Comparison of ENCODE assay signal across 17 cellular contexts in genomic region chr18:32037616-32038015, GRCh38. TPM values are rescaled to one million over a fixed set of nuclear protein-coding genes. Genes with fewer than 3 reads are reported as not detected.
DNase-seq lines count a peak whose midpoint lies in the region; ATAC-seq and TF ChIP-seq lines count a peak whose summit lies in the region.
"Had no signal": no experiment of that assay in that cellular context is flagged by ENCODE, and none has a peak within 500 bp of the region (broad histone marks: within the 10 kb centered on the region; RNA-seq: fewer than 3 reads in every experiment).

No MANE protein-coding gene starts in this region.

- TF ChIP-seq POLR2A in gastrocnemius medialis (IDR thresholded peaks at IDR 0.05): no peak

- peaks cover 86% of the 10 kb centered on the region for H3K4me1 Mint-ChIP-seq in activated CD4-positive, alpha-beta memory T cell treated with anti-CD3 and anti-CD28 coated beads for 36 hours (ENCODE audit: low read depth)
- peaks cover 78% of the 10 kb centered on the region for H3K4me1 Mint-ChIP-seq in activated CD4-positive, alpha-beta memory T cell treated with anti-CD3 and anti-CD28 coated beads, Interleukin-2, amount 10 ng/mL, durations not matched to agents 7 days and 5 days
- H3K4me1 Mint-ChIP-seq in CD4-positive, alpha-beta T cell (ENCODE audit: low read depth): peaks cover 86% of the 10 kb centered on the region
- peaks cover 79% of the 10 kb centered on the region for H3K4me1 Mint-ChIP-seq in activated T-helper 2 cell treated with anti-CD3 and anti-CD28 coated beads, Interferon-gamma antibody, Interleukin-2, Interleukin-4, amounts not matched to agents 10 μg/mL and 5 μg/mL and 100 μg/mL, durations not matched to agents 14 hours and 24 hours and 36 hours (ENCODE audit: low read depth)
- peaks cover 83% of the 10 kb centered on the region for H3K4me1 Mint-ChIP-seq in stimulated activated effector memory CD8-positive, alpha-beta T cell treated with anti-CD3 and anti-CD28 coated beads, Interleukin-12 subunit alpha, Interleukin-12 subunit beta, amount 100 ng/mL, for 72 hours

- POLR2A ChIA-PET in activated CD4-positive, alpha-beta memory T cell treated with anti-CD3 and anti-CD28 coated beads for 36 hours (lab: Charles Lee): interaction anchor here (1.2 to 3.6 kb wide), 4 partner anchors 11 to 48 kb away, joined by 3 to 27 read pairs (median 9); partner anchors contain the start of gene RNF125
- POLR2A ChIA-PET in activated CD4-positive, alpha-beta memory T cell treated with anti-CD3 and anti-CD28 coated beads, Interleukin-2, amount 10 ng/mL, durations not matched to agents 7 days and 5 days (lab: Charles Lee): interaction anchor here (0.7 to 12.9 kb wide), 5 partner anchors 11 to 54 kb away, joined by 3 to 182 read pairs (median 4); partner anchors contain the start of genes RNF125 and RNF138
- POLR2A ChIA-PET in CD4-positive, alpha-beta T cell (lab: Charles Lee): interaction anchor here (6.3 kb wide), 1 partner anchor 18 kb away, joined by 108 read pairs; the partner anchor contains the start of gene RNF125

- no peak for ATAC-seq in CD4-positive, alpha-beta T cell (ENCODE audit: poor library complexity)
- no peak for ATAC-seq in stimulated activated effector memory CD8-positive, alpha-beta T cell treated with anti-CD3 and anti-CD28 coated beads, Interleukin-12 subunit alpha, Interleukin-12 subunit beta, amount 100 ng/mL, for 72 hours
- no peak for ATAC-seq in gastrocnemius medialis
- ATAC-seq: HCT116, Panc1 had no signal

- TF ChIP-seq CTCF in CD4-positive, alpha-beta T cell (IDR thresholded peaks at IDR 0.05): no peak
- TF ChIP-seq CTCF in gastrocnemius medialis (IDR thresholded peaks at IDR 0.05 in 4 of 5, conservative IDR thresholded peaks at IDR 0.05 in 1 of 5): no peak

- H3K36me3 Mint-ChIP-seq in activated CD4-positive, alpha-beta memory T cell treated with anti-CD3 and anti-CD28 coated beads for 36 hours: peaks cover 36% of the 10 kb centered on the region
- peaks cover 89% of the 10 kb centered on the region for H3K36me3 Mint-ChIP-seq in activated CD4-positive, alpha-beta memory T cell treated with anti-CD3 and anti-CD28 coated beads, Interleukin-2, amount 10 ng/mL, durations not matched to agents 7 days and 5 days (ENCODE audit: low read depth)
- H3K36me3 Mint-ChIP-seq in CD4-positive, alpha-beta T cell (ENCODE audit: low read depth): peaks cover 96% of the 10 kb centered on the region
- H3K36me3 Mint-ChIP-seq in activated T-helper 2 cell treated with anti-CD3 and anti-CD28 coated beads, Interferon-gamma antibody, Interleukin-2, Interleukin-4, amounts not matched to agents 10 μg/mL and 5 μg/mL and 100 μg/mL, durations not matched to agents 14 hours and 24 hours and 36 hours (ENCODE audit: low read depth): peaks cover 92% of the 10 kb centered on the region
- H3K36me3 Mint-ChIP-seq in stimulated activated effector memory CD8-positive, alpha-beta T cell treated with anti-CD3 and anti-CD28 coated beads, Interleukin-12 subunit alpha, Interleukin-12 subunit beta, amount 100 ng/mL, for 72 hours: peaks cover 53% of the 10 kb centered on the region

- peaks cover 2% of the 10 kb centered on the region for H3K9me3 Mint-ChIP-seq in activated CD4-positive, alpha-beta memory T cell treated with anti-CD3 and anti-CD28 coated beads for 36 hours
- peaks cover 8% of the 10 kb centered on the region for H3K9me3 Mint-ChIP-seq in activated CD4-positive, alpha-beta memory T cell treated with anti-CD3 and anti-CD28 coated beads, Interleukin-2, amount 10 ng/mL, durations not matched to agents 7 days and 5 days
- no peaks in the 10 kb centered on the region for H3K9me3 Mint-ChIP-seq in CD4-positive, alpha-beta T cell
- peaks cover 5% of the 10 kb centered on the region for H3K9me3 Mint-ChIP-seq in activated T-helper 2 cell treated with anti-CD3 and anti-CD28 coated beads, Interferon-gamma antibody, Interleukin-2, Interleukin-4, amounts not matched to agents 10 μg/mL and 5 μg/mL and 100 μg/mL, durations not matched to agents 14 hours and 24 hours and 36 hours
- H3K9me3 Mint-ChIP-seq in stimulated activated effector memory CD8-positive, alpha-beta T cell treated with anti-CD3 and anti-CD28 coated beads, Interleukin-12 subunit alpha, Interleukin-12 subunit beta, amount 100 ng/mL, for 72 hours: no peaks in the 10 kb centered on the region

- no peak overlapping the region for H3K4me3 ChIP-seq in gastrocnemius medialis

- in situ Hi-C loops in gastrocnemius medialis (cut with MboI; ENCODE audit: low sequenced_read_pairs in 4 of 4): no loop called here

- intact Hi-C loops in activated CD4-positive, alpha-beta memory T cell treated with anti-CD3 and anti-CD28 coated beads for 36 hours (cut with micrococcal nuclease): loop anchor here (2.0 kb wide), 1 partner anchor 13 kb away; no protein-coding TSS in a partner anchor
- intact Hi-C loops in CD4-positive, alpha-beta T cell (cut with DNase I, micrococcal nuclease): loop anchor here in 1 of 2 experiments (2.0 kb wide), 1 partner anchor 15 kb away; no protein-coding TSS in a partner anchor
- intact Hi-C loops in activated T-helper 2 cell treated with anti-CD3 and anti-CD28 coated beads, Interferon-gamma antibody, Interleukin-2, Interleukin-4, amounts not matched to agents 10 μg/mL and 5 μg/mL and 100 μg/mL, durations not matched to agents 14 hours and 24 hours and 36 hours (cut with micrococcal nuclease): no loop called here
- intact Hi-C loops in gastrocnemius medialis (cut with DNase I; ENCODE audit: low total_unique reads): no loop called here
- intact Hi-C loops in posterior vena cava (cut with DNase I): loop anchor here in 1 of 2 donors (10.0 kb wide), 1 partner anchor 63 kb away; no protein-coding TSS in a partner anchor

- CTCF ChIA-PET in activated CD4-positive, alpha-beta memory T cell treated with anti-CD3 and anti-CD28 coated beads for 36 hours (lab: Charles Lee): interaction anchor here (1.0 to 2.3 kb wide), 4 partner anchors 10 to 19 kb away, joined by 4 to 10 read pairs (median 6); partner anchors contain the start of gene RNF125
- CTCF ChIA-PET in activated CD4-positive, alpha-beta memory T cell treated with anti-CD3 and anti-CD28 coated beads, Interleukin-2, amount 10 ng/mL, durations not matched to agents 7 days and 5 days (lab: Charles Lee): interaction anchor here (1.6 to 7.7 kb wide), 3 partner anchors 11 to 47 kb away, joined by 4 to 64 read pairs (median 11); partner anchors contain the start of gene RNF125
- CTCF ChIA-PET in CD4-positive, alpha-beta T cell (lab: Charles Lee): no interaction called here

- peaks cover 0 to 4% of the 10 kb centered on the region in 2 donors for H3K36me3 ChIP-seq in gastrocnemius medialis

- H3K27me3 ChIP-seq in CD4-positive, alpha-beta T cell (ENCODE audit: control insufficient read depth, insufficient read depth, low read length): no peaks in the 10 kb centered on the region
- H3K27me3 ChIP-seq in gastrocnemius medialis: no peaks in the 10 kb centered on the region

- peak overlapping the region; percentile 91 for H3K27ac Mint-ChIP-seq in activated CD4-positive, alpha-beta memory T cell treated with anti-CD3 and anti-CD28 coated beads for 36 hours
- no peak overlapping the region for H3K27ac Mint-ChIP-seq in activated CD4-positive, alpha-beta memory T cell treated with anti-CD3 and anti-CD28 coated beads, Interleukin-2, amount 10 ng/mL, durations not matched to agents 7 days and 5 days
- H3K27ac Mint-ChIP-seq in CD4-positive, alpha-beta T cell: peak overlapping the region; percentile 30
- H3K27ac Mint-ChIP-seq in activated T-helper 2 cell treated with anti-CD3 and anti-CD28 coated beads, Interferon-gamma antibody, Interleukin-2, Interleukin-4, amounts not matched to agents 10 μg/mL and 5 μg/mL and 100 μg/mL, durations not matched to agents 14 hours and 24 hours and 36 hours: peak overlapping the region; percentile 95
- peak overlapping the region; percentile 53 for H3K27ac Mint-ChIP-seq in stimulated activated effector memory CD8-positive, alpha-beta T cell treated with anti-CD3 and anti-CD28 coated beads, Interleukin-12 subunit alpha, Interleukin-12 subunit beta, amount 100 ng/mL, for 72 hours

- H3K4me1 ChIP-seq in gastrocnemius medialis: no peaks in the 10 kb centered on the region

- DNase-seq in activated CD4-positive, alpha-beta memory T cell treated with anti-CD3 and anti-CD28 coated beads for 36 hours: no peak
- DNase-seq in activated CD4-positive, alpha-beta memory T cell treated with anti-CD3 and anti-CD28 coated beads, Interleukin-2, amount 10 ng/mL, durations not matched to agents 7 days and 5 days: no peak
- no peak for DNase-seq in CD4-positive, alpha-beta T cell
- DNase-seq in activated T-helper 2 cell treated with anti-CD3 and anti-CD28 coated beads, Interferon-gamma antibody, Interleukin-2, Interleukin-4, amounts not matched to agents 10 μg/mL and 5 μg/mL and 100 μg/mL, durations not matched to agents 14 hours and 24 hours and 36 hours (ENCODE audit: low spot score): no peak
- DNase-seq in stimulated activated effector memory CD8-positive, alpha-beta T cell treated with anti-CD3 and anti-CD28 coated beads, Interleukin-12 subunit alpha, Interleukin-12 subunit beta, amount 100 ng/mL, for 72 hours (ENCODE audit: low spot score in 2 of 2): no peak
- DNase-seq in gastrocnemius medialis (no peak), posterior vena cava (ENCODE audit: low spot score) (no peak)
- DNase-seq: EL, GF-D8, NCI-H1105, NCI-H146, NCI-H2029, NCI-H2227 treated with DMSO at 0.1 percent for 48 hours, NCI-H510A had no signal

- no peak overlapping the region for H3K27ac ChIP-seq in CD4-positive, alpha-beta T cell (ENCODE audit: low read depth, low read length)
- H3K27ac ChIP-seq in gastrocnemius medialis: no peak overlapping the region
- H3K27ac ChIP-seq: C4-2B had no signal

- H3K27me3 Mint-ChIP-seq in activated CD4-positive, alpha-beta memory T cell treated with anti-CD3 and anti-CD28 coated beads for 36 hours: no peaks in the 10 kb centered on the region
- H3K27me3 Mint-ChIP-seq in activated CD4-positive, alpha-beta memory T cell treated with anti-CD3 and anti-CD28 coated beads, Interleukin-2, amount 10 ng/mL, durations not matched to agents 7 days and 5 days: no peaks in the 10 kb centered on the region
- no peaks in the 10 kb centered on the region for H3K27me3 Mint-ChIP-seq in CD4-positive, alpha-beta T cell
- no peaks in the 10 kb centered on the region for H3K27me3 Mint-ChIP-seq in activated T-helper 2 cell treated with anti-CD3 and anti-CD28 coated beads, Interferon-gamma antibody, Interleukin-2, Interleukin-4, amounts not matched to agents 10 μg/mL and 5 μg/mL and 100 μg/mL, durations not matched to agents 14 hours and 24 hours and 36 hours (ENCODE audit: low read depth)

- H3K4me3 Mint-ChIP-seq in activated CD4-positive, alpha-beta memory T cell treated with anti-CD3 and anti-CD28 coated beads for 36 hours: no peak overlapping the region
- H3K4me3 Mint-ChIP-seq in activated CD4-positive, alpha-beta memory T cell treated with anti-CD3 and anti-CD28 coated beads, Interleukin-2, amount 10 ng/mL, durations not matched to agents 7 days and 5 days: no peak overlapping the region
- no peak overlapping the region for H3K4me3 Mint-ChIP-seq in CD4-positive, alpha-beta T cell
- no peak overlapping the region for H3K4me3 Mint-ChIP-seq in activated T-helper 2 cell treated with anti-CD3 and anti-CD28 coated beads, Interferon-gamma antibody, Interleukin-2, Interleukin-4, amounts not matched to agents 10 μg/mL and 5 μg/mL and 100 μg/mL, durations not matched to agents 14 hours and 24 hours and 36 hours (ENCODE audit: low read depth)
- H3K4me3 Mint-ChIP-seq in stimulated activated effector memory CD8-positive, alpha-beta T cell treated with anti-CD3 and anti-CD28 coated beads, Interleukin-12 subunit alpha, Interleukin-12 subunit beta, amount 100 ng/mL, for 72 hours: peak overlapping the region; percentile 20

- no peaks in the 10 kb centered on the region for H3K9me3 ChIP-seq in CD4-positive, alpha-beta T cell (ENCODE audit: control insufficient read depth, low read length)
- no peaks in the 10 kb centered on the region for H3K9me3 ChIP-seq in gastrocnemius medialis

RNA-seq across cellular contexts. Expression of gene RNF125, which starts 19.0 kb away (rescaled TPM):
- 10 to 100 TPM; 36.8 to 37.6 TPM for total RNA-seq in activated CD4-positive, alpha-beta memory T cell treated with anti-CD3 and anti-CD28 coated beads for 36 hours
- 10 to 100 TPM; 43.8 to 48.4 TPM for total RNA-seq in activated CD4-positive, alpha-beta memory T cell treated with anti-CD3 and anti-CD28 coated beads, Interleukin-2, amount 10 ng/mL, durations not matched to agents 7 days and 5 days
- 100 to 1,000 TPM; 107 to 112 TPM for total RNA-seq in CD4-positive, alpha-beta T cell
- total RNA-seq in activated T-helper 2 cell treated with anti-CD3 and anti-CD28 coated beads, Interferon-gamma antibody, Interleukin-2, Interleukin-4, amounts not matched to agents 10 μg/mL and 5 μg/mL and 100 μg/mL, durations not matched to agents 14 hours and 24 hours and 36 hours: 82.5 and 83.6 TPM in 2 replicates
- 1 to 10 TPM in 3 of 4 donors, under 1 TPM in 1; 0.85 to 6.4 (median 3.1) TPM for total RNA-seq in gastrocnemius medialis
- total RNA-seq in posterior vena cava: 1 to 10 TPM; 3.7 to 9.0 TPM

RNA-seq across cellular contexts. Expression of gene RNF138, which starts 54.1 kb away (rescaled TPM):
- total RNA-seq in activated CD4-positive, alpha-beta memory T cell treated with anti-CD3 and anti-CD28 coated beads for 36 hours: 10 to 100 TPM; 83.7 to 88.3 TPM
- 10 to 100 TPM; 64.6 to 67.0 TPM for total RNA-seq in activated CD4-positive, alpha-beta memory T cell treated with anti-CD3 and anti-CD28 coated beads, Interleukin-2, amount 10 ng/mL, durations not matched to agents 7 days and 5 days
- total RNA-seq in CD4-positive, alpha-beta T cell: 100 to 1,000 TPM; 177 to 184 TPM
- total RNA-seq in activated T-helper 2 cell treated with anti-CD3 and anti-CD28 coated beads, Interferon-gamma antibody, Interleukin-2, Interleukin-4, amounts not matched to agents 10 μg/mL and 5 μg/mL and 100 μg/mL, durations not matched to agents 14 hours and 24 hours and 36 hours: 84.9 and 100 TPM in 2 replicates
- total RNA-seq in gastrocnemius medialis (10 to 100 TPM in 2 of 4 donors, 1 to 10 TPM in 2; 4.9 to 23.7 (median 9.1) TPM), posterior vena cava (10 to 100 TPM; 14.9 to 23.7 TPM)
